Comparison of ENCODE assay signal across 7 cellular contexts in the genomic region with DNA sequence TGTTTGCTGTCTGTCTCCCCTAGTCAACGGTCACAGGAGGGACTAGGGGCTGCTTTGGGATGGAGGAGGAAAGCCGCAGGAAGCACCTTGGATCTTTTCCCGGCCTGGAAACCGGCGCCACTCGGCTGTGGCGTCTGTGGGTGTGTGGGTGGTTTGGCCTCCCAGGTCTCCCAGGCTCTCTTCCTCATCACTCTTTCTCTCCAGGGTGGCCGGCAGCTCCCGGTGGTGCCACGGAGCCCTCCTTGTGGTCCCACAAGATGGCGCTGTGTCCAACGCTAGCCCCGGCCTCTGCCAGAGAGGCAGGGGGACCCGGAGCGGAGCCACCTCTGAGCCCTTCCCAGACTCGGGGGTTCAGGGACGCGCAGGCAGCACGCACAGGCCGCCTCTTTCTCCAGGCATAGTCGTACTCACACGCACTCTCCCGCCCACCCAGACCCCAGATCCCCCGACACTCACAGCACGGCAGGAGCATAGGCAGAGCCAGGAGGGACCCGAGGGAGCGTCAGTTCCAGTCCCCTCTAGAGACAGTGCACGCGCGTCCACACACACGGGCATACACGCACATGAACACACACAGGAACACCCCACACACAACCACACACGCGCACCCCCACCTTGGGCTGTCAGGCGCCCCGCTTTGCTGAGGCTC.
DNase-seq lines count a peak whose midpoint lies in the region; TF ChIP-seq lines count a peak whose summit lies in the region.

No MANE protein-coding gene starts in this region.

- peak overlapping the region; percentile 27; the same call in 1 of the 2 replicates for H3K4me3 ChIP-seq in WI38 (ENCODE audit: low read depth, low read length)

- TF ChIP-seq CTCF in GM12874 (IDR thresholded peaks at IDR 0.05; ENCODE audit: insufficient read depth, low read depth, low read length), result peak; percentile 70
- TF ChIP-seq CTCF in WI38 (IDR thresholded peaks at IDR 0.05; ENCODE audit: low read depth, low read length), result peak; percentile 68

- DNase-seq in NCI-H146 treated with DMSO at 0.1 percent for 48 hours (lab: John Stamatoyannopoulos, UW; ENCODE audit: unreplicated experiment) (peak; percentile 50), T47D (ENCODE audit: low read depth in 1 of 2, low spot score in 1 of 2) (peak; percentile 56 to 62), inferior parietal cortex (ENCODE audit: extremely low spot score) (peak; percentile 81), middle frontal gyrus (ENCODE audit: extremely low spot score, low spot score) (no peak)
- peak; percentile 28 to 54 for DNase-seq in stimulated activated CD4-positive, alpha-beta T cell treated with anti-CD3 and anti-CD28 coated beads, Interleukin-12 subunit alpha, Interleukin-12 subunit beta, amount 100 ng/mL, for 24 hours (ENCODE audit: low read depth in 2 of 2)

- in situ Hi-C loops in T47D (cut with HindIII; ENCODE audit: low pct_unique_long_range_greater_than_20kb, low sequenced_read_pairs), result no loop called here
